1 cellular context compared by ENCODE assay signal in the genomic region with DNA sequence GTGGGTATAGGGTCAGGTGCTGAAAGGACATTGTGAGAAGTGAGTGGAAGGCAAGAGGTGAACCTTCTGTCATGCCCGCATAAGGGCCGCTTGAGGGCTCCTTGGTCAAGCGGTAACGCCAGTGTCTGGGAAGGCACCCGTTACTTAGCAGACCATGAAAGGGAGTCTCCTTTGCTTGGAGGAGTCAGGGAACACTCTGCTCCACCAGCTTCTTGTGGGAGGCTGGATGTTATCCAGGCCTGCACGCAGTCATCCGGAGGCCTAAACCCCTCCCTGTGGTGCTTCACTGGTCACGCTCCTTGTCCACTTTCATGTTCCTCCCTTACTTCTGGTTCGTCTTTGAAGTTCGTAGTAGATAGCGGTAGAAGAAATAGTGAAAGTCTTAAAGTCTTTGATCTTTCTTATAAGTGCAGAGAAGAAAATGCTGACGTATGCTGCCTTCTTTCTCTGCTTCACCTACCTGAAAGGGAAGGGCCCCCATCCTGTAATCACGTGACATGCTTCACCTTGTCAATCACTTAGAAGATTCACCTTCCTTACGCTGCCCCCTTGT.
TF ChIP-seq lines count a peak whose summit lies in the region.
"Not testable (repeated sequence)": the region's sequence is repeated elsewhere in the genome, so short reads cannot be mapped to it uniquely, and the experiment has no call there.

No MANE protein-coding gene starts in this region.

TF ChIP-seq in K562, 482 proteins besides CTCF, POLR2A, EP300 and RAD21 (continues in another document):
- TF ChIP-seq ZNF316 (IDR thresholded peaks at IDR 0.05) (peak; percentile 90), MAFG (tag; conservative IDR thresholded peaks at IDR 0.05) (peak; percentile 59; the same call in 1 of the 2 replicates), ZFX (CRISPR knock-in tag; IDR thresholded peaks at IDR 0.05) (peak; percentile 46), ATF7 (IDR thresholded peaks at IDR 0.05) (peak; percentile 32; the same call in 1 of the 2 replicates), NFIC (IDR thresholded peaks at IDR 0.05) (0 out of 2 replicates have a peak, but pooled peaks have one; percentile 33), UBTF (IDR thresholded peaks at IDR 0.05; ENCODE audit: borderline replicate concordance in 1 of 2, low read depth in 2 of 2, low read length in 2 of 2) (peak in 1 of 2 experiments; percentile 47; a peak in 1 of 4 replicates), MAFK (IDR thresholded peaks at IDR 0.05; ENCODE audit: low read length) (peak; percentile 52), ZNF263 (CRISPR knock-in tag; IDR thresholded peaks at IDR 0.05; ENCODE audit: borderline replicate concordance) (peak; percentile 87), CBFA2T2 (conservative IDR thresholded peaks at IDR 0.05) (peak; percentile 73), TCF3 (CRISPR knock-in tag; IDR thresholded peaks at IDR 0.05) (peak; percentile 8; the same call in 1 of the 2 replicates), BHLHE40 (IDR thresholded peaks at IDR 0.05; ENCODE audit: low read length) (peak; percentile 45; the same call in 1 of the 2 replicates), TOE1 (IDR thresholded peaks at IDR 0.05; ENCODE audit: borderline replicate concordance) (peak; percentile 94), EHMT2 (IDR thresholded peaks at IDR 0.05) (peak; percentile 52; the same call in 1 of the 2 replicates), MAFF (IDR thresholded peaks at IDR 0.05; ENCODE audit: low read length) (peak; percentile 54; the same call in 1 of the 2 replicates), PKNOX1 (IDR thresholded peaks at IDR 0.05) (peak; percentile 86), LEF1 (IDR thresholded peaks at IDR 0.05) (peak; percentile 71; the same call in 1 of the 2 replicates), HDAC1 (IDR thresholded peaks at IDR 0.05) (peak; percentile 41 to 51; a peak in 2 of 4 replicates), L3MBTL2 (IDR thresholded peaks at IDR 0.05) (peak; percentile 59; the same call in 1 of the 2 replicates), CREM (IDR thresholded peaks at IDR 0.05; ENCODE audit: low read depth) (0 out of 2 replicates have a peak, but pooled peaks have one; percentile 34), CTBP1 (IDR thresholded peaks at IDR 0.05; ENCODE audit: borderline replicate concordance) (peak; percentile 67; the same call in 1 of the 2 replicates), TCF7 (IDR thresholded peaks at IDR 0.05; ENCODE audit: borderline replicate concordance) (peak; percentile 22; the same call in 1 of the 2 replicates), CXXC5 (CRISPR knock-in tag; IDR thresholded peaks at IDR 0.05) (0 out of 2 replicates have a peak, but pooled peaks have one; percentile 49)
- TF ChIP-seq, protein P1, sequence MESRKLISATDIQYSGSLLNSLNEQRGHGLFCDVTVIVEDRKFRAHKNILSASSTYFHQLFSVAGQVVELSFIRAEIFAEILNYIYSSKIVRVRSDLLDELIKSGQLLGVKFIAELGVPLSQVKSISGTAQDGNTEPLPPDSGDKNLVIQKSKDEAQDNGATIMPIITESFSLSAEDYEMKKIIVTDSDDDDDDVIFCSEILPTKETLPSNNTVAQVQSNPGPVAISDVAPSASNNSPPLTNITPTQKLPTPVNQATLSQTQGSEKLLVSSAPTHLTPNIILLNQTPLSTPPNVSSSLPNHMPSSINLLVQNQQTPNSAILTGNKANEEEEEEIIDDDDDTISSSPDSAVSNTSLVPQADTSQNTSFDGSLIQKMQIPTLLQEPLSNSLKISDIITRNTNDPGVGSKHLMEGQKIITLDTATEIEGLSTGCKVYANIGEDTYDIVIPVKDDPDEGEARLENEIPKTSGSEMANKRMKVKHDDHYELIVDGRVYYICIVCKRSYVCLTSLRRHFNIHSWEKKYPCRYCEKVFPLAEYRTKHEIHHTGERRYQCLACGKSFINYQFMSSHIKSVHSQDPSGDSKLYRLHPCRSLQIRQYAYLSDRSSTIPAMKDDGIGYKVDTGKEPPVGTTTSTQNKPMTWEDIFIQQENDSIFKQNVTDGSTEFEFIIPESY (CRISPR knock-in tag; IDR thresholded peaks at IDR 0.05): peak; percentile 34; the same call in 1 of the 2 replicates
- TF ChIP-seq TOE1 (CRISPR knock-in tag; IDR thresholded peaks at IDR 0.05; ENCODE audit: borderline replicate concordance, low read depth): not testable (repeated sequence)
- TF ChIP-seq, protein P2, sequence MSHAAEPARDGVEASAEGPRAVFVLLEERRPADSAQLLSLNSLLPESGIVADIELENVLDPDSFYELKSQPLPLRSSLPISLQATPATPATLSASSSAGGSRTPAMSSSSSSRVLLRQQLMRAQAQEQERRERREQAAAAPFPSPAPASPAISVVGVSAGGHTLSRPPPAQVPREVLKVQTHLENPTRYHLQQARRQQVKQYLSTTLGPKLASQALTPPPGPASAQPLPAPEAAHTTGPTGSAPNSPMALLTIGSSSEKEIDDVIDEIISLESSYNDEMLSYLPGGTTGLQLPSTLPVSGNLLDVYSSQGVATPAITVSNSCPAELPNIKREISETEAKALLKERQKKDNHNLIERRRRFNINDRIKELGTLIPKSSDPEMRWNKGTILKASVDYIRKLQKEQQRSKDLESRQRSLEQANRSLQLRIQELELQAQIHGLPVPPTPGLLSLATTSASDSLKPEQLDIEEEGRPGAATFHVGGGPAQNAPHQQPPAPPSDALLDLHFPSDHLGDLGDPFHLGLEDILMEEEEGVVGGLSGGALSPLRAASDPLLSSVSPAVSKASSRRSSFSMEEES (CRISPR knock-in tag; IDR thresholded peaks at IDR 0.05): peak; percentile 95
- TF ChIP-seq, protein P3, sequence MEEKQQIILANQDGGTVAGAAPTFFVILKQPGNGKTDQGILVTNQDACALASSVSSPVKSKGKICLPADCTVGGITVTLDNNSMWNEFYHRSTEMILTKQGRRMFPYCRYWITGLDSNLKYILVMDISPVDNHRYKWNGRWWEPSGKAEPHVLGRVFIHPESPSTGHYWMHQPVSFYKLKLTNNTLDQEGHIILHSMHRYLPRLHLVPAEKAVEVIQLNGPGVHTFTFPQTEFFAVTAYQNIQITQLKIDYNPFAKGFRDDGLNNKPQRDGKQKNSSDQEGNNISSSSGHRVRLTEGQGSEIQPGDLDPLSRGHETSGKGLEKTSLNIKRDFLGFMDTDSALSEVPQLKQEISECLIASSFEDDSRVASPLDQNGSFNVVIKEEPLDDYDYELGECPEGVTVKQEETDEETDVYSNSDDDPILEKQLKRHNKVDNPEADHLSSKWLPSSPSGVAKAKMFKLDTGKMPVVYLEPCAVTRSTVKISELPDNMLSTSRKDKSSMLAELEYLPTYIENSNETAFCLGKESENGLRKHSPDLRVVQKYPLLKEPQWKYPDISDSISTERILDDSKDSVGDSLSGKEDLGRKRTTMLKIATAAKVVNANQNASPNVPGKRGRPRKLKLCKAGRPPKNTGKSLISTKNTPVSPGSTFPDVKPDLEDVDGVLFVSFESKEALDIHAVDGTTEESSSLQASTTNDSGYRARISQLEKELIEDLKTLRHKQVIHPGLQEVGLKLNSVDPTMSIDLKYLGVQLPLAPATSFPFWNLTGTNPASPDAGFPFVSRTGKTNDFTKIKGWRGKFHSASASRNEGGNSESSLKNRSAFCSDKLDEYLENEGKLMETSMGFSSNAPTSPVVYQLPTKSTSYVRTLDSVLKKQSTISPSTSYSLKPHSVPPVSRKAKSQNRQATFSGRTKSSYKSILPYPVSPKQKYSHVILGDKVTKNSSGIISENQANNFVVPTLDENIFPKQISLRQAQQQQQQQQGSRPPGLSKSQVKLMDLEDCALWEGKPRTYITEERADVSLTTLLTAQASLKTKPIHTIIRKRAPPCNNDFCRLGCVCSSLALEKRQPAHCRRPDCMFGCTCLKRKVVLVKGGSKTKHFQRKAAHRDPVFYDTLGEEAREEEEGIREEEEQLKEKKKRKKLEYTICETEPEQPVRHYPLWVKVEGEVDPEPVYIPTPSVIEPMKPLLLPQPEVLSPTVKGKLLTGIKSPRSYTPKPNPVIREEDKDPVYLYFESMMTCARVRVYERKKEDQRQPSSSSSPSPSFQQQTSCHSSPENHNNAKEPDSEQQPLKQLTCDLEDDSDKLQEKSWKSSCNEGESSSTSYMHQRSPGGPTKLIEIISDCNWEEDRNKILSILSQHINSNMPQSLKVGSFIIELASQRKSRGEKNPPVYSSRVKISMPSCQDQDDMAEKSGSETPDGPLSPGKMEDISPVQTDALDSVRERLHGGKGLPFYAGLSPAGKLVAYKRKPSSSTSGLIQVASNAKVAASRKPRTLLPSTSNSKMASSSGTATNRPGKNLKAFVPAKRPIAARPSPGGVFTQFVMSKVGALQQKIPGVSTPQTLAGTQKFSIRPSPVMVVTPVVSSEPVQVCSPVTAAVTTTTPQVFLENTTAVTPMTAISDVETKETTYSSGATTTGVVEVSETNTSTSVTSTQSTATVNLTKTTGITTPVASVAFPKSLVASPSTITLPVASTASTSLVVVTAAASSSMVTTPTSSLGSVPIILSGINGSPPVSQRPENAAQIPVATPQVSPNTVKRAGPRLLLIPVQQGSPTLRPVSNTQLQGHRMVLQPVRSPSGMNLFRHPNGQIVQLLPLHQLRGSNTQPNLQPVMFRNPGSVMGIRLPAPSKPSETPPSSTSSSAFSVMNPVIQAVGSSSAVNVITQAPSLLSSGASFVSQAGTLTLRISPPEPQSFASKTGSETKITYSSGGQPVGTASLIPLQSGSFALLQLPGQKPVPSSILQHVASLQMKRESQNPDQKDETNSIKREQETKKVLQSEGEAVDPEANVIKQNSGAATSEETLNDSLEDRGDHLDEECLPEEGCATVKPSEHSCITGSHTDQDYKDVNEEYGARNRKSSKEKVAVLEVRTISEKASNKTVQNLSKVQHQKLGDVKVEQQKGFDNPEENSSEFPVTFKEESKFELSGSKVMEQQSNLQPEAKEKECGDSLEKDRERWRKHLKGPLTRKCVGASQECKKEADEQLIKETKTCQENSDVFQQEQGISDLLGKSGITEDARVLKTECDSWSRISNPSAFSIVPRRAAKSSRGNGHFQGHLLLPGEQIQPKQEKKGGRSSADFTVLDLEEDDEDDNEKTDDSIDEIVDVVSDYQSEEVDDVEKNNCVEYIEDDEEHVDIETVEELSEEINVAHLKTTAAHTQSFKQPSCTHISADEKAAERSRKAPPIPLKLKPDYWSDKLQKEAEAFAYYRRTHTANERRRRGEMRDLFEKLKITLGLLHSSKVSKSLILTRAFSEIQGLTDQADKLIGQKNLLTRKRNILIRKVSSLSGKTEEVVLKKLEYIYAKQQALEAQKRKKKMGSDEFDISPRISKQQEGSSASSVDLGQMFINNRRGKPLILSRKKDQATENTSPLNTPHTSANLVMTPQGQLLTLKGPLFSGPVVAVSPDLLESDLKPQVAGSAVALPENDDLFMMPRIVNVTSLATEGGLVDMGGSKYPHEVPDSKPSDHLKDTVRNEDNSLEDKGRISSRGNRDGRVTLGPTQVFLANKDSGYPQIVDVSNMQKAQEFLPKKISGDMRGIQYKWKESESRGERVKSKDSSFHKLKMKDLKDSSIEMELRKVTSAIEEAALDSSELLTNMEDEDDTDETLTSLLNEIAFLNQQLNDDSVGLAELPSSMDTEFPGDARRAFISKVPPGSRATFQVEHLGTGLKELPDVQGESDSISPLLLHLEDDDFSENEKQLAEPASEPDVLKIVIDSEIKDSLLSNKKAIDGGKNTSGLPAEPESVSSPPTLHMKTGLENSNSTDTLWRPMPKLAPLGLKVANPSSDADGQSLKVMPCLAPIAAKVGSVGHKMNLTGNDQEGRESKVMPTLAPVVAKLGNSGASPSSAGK (IDR thresholded peaks at IDR 0.05): peak; percentile 55
- TF ChIP-seq, protein P4, sequence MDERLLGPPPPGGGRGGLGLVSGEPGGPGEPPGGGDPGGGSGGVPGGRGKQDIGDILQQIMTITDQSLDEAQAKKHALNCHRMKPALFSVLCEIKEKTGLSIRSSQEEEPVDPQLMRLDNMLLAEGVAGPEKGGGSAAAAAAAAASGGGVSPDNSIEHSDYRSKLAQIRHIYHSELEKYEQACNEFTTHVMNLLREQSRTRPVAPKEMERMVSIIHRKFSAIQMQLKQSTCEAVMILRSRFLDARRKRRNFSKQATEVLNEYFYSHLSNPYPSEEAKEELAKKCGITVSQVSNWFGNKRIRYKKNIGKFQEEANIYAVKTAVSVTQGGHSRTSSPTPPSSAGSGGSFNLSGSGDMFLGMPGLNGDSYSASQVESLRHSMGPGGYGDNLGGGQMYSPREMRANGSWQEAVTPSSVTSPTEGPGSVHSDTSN (CRISPR knock-in tag; IDR thresholded peaks at IDR 0.05; ENCODE audit: low read depth): not testable (repeated sequence)
- TF ChIP-seq, protein P4 (tag; conservative IDR thresholded peaks at IDR 0.05; ENCODE audit: low read depth): peak; percentile 29; the same call in 1 of the 2 replicates
- TF ChIP-seq, protein P5, sequence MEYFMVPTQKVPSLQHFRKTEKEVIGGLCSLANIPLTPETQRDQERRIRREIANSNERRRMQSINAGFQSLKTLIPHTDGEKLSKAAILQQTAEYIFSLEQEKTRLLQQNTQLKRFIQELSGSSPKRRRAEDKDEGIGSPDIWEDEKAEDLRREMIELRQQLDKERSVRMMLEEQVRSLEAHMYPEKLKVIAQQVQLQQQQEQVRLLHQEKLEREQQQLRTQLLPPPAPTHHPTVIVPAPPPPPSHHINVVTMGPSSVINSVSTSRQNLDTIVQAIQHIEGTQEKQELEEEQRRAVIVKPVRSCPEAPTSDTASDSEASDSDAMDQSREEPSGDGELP (CRISPR knock-in tag; IDR thresholded peaks at IDR 0.05; ENCODE audit: borderline replicate concordance): peak; percentile 49; the same call in 1 of the 2 replicates
